Comparison of ENCODE assay signal across 34 cellular contexts in the genomic region with DNA sequence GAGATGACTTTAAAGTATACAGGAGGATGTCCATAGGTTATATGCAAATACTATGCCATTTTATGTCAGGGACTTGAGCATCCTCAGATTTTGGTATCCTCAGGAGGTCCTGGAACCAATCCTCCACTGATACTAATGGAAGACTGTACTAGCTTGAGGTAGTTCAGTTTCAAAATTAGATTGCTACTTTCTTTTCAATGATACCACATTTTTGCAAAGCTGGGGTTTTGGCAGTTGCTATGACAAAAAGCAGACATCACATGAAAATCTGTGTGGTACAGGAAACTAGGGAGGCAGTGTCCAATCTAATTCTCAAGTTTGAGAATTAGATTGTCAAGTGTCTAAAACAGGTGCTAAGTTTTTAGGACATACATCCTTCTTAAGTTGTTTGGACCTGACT.
"Had no signal": no experiment of that assay in that cellular context is flagged by ENCODE, and none has a peak within 500 bp of the region (broad histone marks: within the 10 kb centered on the region; RNA-seq: fewer than 3 reads in every experiment).

No MANE protein-coding gene starts in this region.

- H3K4me1 ChIP-seq: Peyer's patch had no signal

- H3K4me3 Mint-ChIP-seq: activated CD4-positive, alpha-beta memory T cell treated with anti-CD3 and anti-CD28 coated beads, Interleukin-2, amount 10 ng/mL, durations not matched to agents 7 days and 5 days; activated CD8-positive, alpha-beta memory T cell treated with anti-CD3 and anti-CD28 coated beads, Interleukin-2, amount 10 ng/mL, durations not matched to agents 7 days and 5 days; activated naive CD8-positive, alpha-beta T cell treated with anti-CD3 and anti-CD28 coated beads for 36 hours had no signal

- H3K27ac Mint-ChIP-seq: activated CD4-positive, alpha-beta memory T cell treated with anti-CD3 and anti-CD28 coated beads, Interleukin-2, amount 10 ng/mL, durations not matched to agents 7 days and 5 days; activated CD8-positive, alpha-beta memory T cell treated with anti-CD3 and anti-CD28 coated beads, Interleukin-2, amount 10 ng/mL, durations not matched to agents 7 days and 5 days; activated naive CD8-positive, alpha-beta T cell treated with anti-CD3 and anti-CD28 coated beads for 36 hours had no signal

- H3K9me3 ChIP-seq: Peyer's patch, SJSA1 had no signal

- DNase-seq: activated CD4-positive, alpha-beta memory T cell treated with anti-CD3 and anti-CD28 coated beads, Interleukin-2, amount 10 ng/mL, durations not matched to agents 7 days and 5 days; activated CD4-positive, alpha-beta T cell treated with anti-CD3 and anti-CD28 coated beads for 1 hour; activated CD4-positive, alpha-beta T cell treated with anti-CD3 and anti-CD28 coated beads for 48 hours; activated CD4-positive, CD25-positive, alpha-beta regulatory T cell; activated CD8-positive, alpha-beta memory T cell treated with anti-CD3 and anti-CD28 coated beads for 24 hours; activated CD8-positive, alpha-beta memory T cell treated with anti-CD3 and anti-CD28 coated beads, Interleukin-2, amount 10 ng/mL, durations not matched to agents 7 days and 5 days; activated CD8-positive, alpha-beta memory T cell treated with anti-CD3 and anti-CD28 coated beads, Interleukin-2, amount 50 U/mL, for 48 hours; activated effector memory CD4-positive, alpha-beta T cell treated with anti-CD3 and anti-CD28 coated beads, Interleukin-2, amount 50 U/mL, for 16 hours; activated naive CD4-positive, alpha-beta T cell; activated naive CD4-positive, alpha-beta T cell treated with anti-CD3 and anti-CD28 coated beads, Interleukin-2, amount 50 U/mL, for 16 hours; activated naive CD8-positive, alpha-beta T cell treated with anti-CD3 and anti-CD28 coated beads for 36 hours; activated T-cell treated with anti-CD3 and anti-CD28 coated beads, Interleukin-2, amount 50 U/mL, for 48 hours; amniotic stem cell; aorta; brain microvascular endothelial cell; central memory CD4-positive, alpha-beta T cell; Kasumi-1; MG63; NCI-H1092; NCI-H1436 treated with DMSO at 0.1 percent for 48 hours; NCI-H1694 treated with DMSO at 0.1 percent for 48 hours; NCI-H2029; NCI-H345; NCI-H510A; NCI-H526; NCI-H748 treated with DMSO at 0.1 percent for 48 hours; NK-92 treated with Interleukin-12 subunit alpha and Interleukin-12 subunit beta, amount 100 ng/mL, for 24 hours; PC-3; Peyer's patch; RPMI8226; SHP77 treated with DMSO at 0.1 percent for 48 hours; T1000; WERI-Rb-1 had no signal

- H3K27ac ChIP-seq: brain microvascular endothelial cell, Peyer's patch, SJSA1, WERI-Rb-1 had no signal

- H3K27me3 Mint-ChIP-seq: activated CD4-positive, alpha-beta memory T cell treated with anti-CD3 and anti-CD28 coated beads, Interleukin-2, amount 10 ng/mL, durations not matched to agents 7 days and 5 days; activated CD8-positive, alpha-beta memory T cell treated with anti-CD3 and anti-CD28 coated beads, Interleukin-2, amount 10 ng/mL, durations not matched to agents 7 days and 5 days; activated naive CD8-positive, alpha-beta T cell treated with anti-CD3 and anti-CD28 coated beads for 36 hours had no signal

- H3K27me3 ChIP-seq: brain microvascular endothelial cell, MG63, Peyer's patch had no signal

- ATAC-seq: activated CD8-positive, alpha-beta memory T cell treated with anti-CD3 and anti-CD28 coated beads, Interleukin-2, amount 10 ng/mL, durations not matched to agents 7 days and 5 days; PC-3 had no signal

- H3K4me3 ChIP-seq: MG63, Peyer's patch, SJSA1 had no signal

- H3K36me3 ChIP-seq: Peyer's patch, WERI-Rb-1 had no signal
